15 cellular contexts compared by ENCODE assay signal in genomic region chr11:1889527-1889930, GRCh38. TPM values are rescaled to one million over a fixed set of nuclear protein-coding genes. Genes with fewer than 3 reads are reported as not detected.
DNase-seq lines count a peak whose midpoint lies in the region; ATAC-seq and TF ChIP-seq lines count a peak whose summit lies in the region.
"Had no signal": no experiment of that assay in that cellular context is flagged by ENCODE, and none has a peak within 500 bp of the region (broad histone marks: within the 10 kb centered on the region; RNA-seq: fewer than 3 reads in every experiment).

No MANE protein-coding gene starts in this region.

- H3K36me3 ChIP-seq in RWPE2 (ENCODE audit: low read depth): no peaks in the 10 kb centered on the region
- H3K36me3 ChIP-seq: brain microvascular endothelial cell had no signal

- peaks cover 41% of the 10 kb centered on the region for H3K4me1 Mint-ChIP-seq in activated T-cell treated with anti-CD3 and anti-CD28 coated beads, Interleukin-2, amount 50 U/mL, for 24 hours (ENCODE audit: low read depth)
- H3K4me1 Mint-ChIP-seq in immature natural killer cell: peaks cover 61% of the 10 kb centered on the region in 2 donors
- peaks cover 49% of the 10 kb centered on the region for H3K4me1 Mint-ChIP-seq in stimulated activated naive CD8-positive, alpha-beta T cell treated with anti-CD3 and anti-CD28 coated beads, Interleukin-15, Interleukin-2, amounts not matched to agents 100 ng/mL and 50 ng/mL, for 24 hours (ENCODE audit: low read depth)
- H3K4me1 Mint-ChIP-seq: H9 had no signal

- peaks cover 8% of the 10 kb centered on the region for H3K36me3 Mint-ChIP-seq in activated T-cell treated with anti-CD3 and anti-CD28 coated beads, Interleukin-2, amount 50 U/mL, for 24 hours (ENCODE audit: low read depth)
- H3K36me3 Mint-ChIP-seq in immature natural killer cell: peaks cover 0 to 12% (median 0%) of the 10 kb centered on the region in 3 donors
- H3K36me3 Mint-ChIP-seq in stimulated activated naive CD8-positive, alpha-beta T cell treated with anti-CD3 and anti-CD28 coated beads, Interleukin-15, Interleukin-2, amounts not matched to agents 100 ng/mL and 50 ng/mL, for 24 hours (ENCODE audit: low read depth): peaks cover 14% of the 10 kb centered on the region

- H3K4me3 ChIP-seq in RWPE2 (ENCODE audit: severe bottlenecking): no peak overlapping the region
- H3K4me3 ChIP-seq: left ventricle myocardium inferior had no signal

- no peaks in the 10 kb centered on the region for H3K4me1 ChIP-seq in RWPE2 (ENCODE audit: insufficient read depth, poor library complexity, severe bottlenecking)

- TF ChIP-seq CTCF in RWPE2 (IDR thresholded peaks at IDR 0.05; ENCODE audit: poor library complexity, severe bottlenecking): no peak

- no peaks in the 10 kb centered on the region for H3K9me3 Mint-ChIP-seq in activated T-cell treated with anti-CD3 and anti-CD28 coated beads, Interleukin-2, amount 50 U/mL, for 24 hours
- H3K9me3 Mint-ChIP-seq in immature natural killer cell: no peaks in the 10 kb centered on the region
- H3K9me3 Mint-ChIP-seq in stimulated activated naive CD8-positive, alpha-beta T cell treated with anti-CD3 and anti-CD28 coated beads, Interleukin-15, Interleukin-2, amounts not matched to agents 100 ng/mL and 50 ng/mL, for 24 hours: no peaks in the 10 kb centered on the region
- H3K9me3 Mint-ChIP-seq: H9 had no signal

- no peak overlapping the region for H3K27ac ChIP-seq in RWPE2 (ENCODE audit: poor library complexity, severe bottlenecking)
- H3K27ac ChIP-seq: brain microvascular endothelial cell had no signal

- no peaks in the 10 kb centered on the region for H3K9me3 ChIP-seq in RWPE2 (ENCODE audit: severe bottlenecking)
- H3K9me3 ChIP-seq: left ventricle myocardium inferior had no signal

- peak overlapping the region; percentile 87 for H3K27ac Mint-ChIP-seq in activated T-cell treated with anti-CD3 and anti-CD28 coated beads, Interleukin-2, amount 50 U/mL, for 24 hours
- peak overlapping the region; percentile 7 to 98 (median 92) for H3K27ac Mint-ChIP-seq in immature natural killer cell
- peak overlapping the region; percentile 83 for H3K27ac Mint-ChIP-seq in stimulated activated naive CD8-positive, alpha-beta T cell treated with anti-CD3 and anti-CD28 coated beads, Interleukin-15, Interleukin-2, amounts not matched to agents 100 ng/mL and 50 ng/mL, for 24 hours

- DNase-seq in activated T-cell treated with anti-CD3 and anti-CD28 coated beads, Interleukin-2, amount 50 U/mL, for 24 hours: no peak
- no peak for DNase-seq in activated T-cell treated with anti-CD3 and anti-CD28 coated beads, Interleukin-2, amount 50 U/mL, for 1 hour
- DNase-seq in RWPE2 (ENCODE audit: low spot score) (peak; percentile 64), immature natural killer cell (no peak), KG1 (lab: John Stamatoyannopoulos, UW) (no peak)
- DNase-seq: brain microvascular endothelial cell, DMS 273 treated with DMSO at 0.1 percent for 48 hours, H9, left ventricle myocardium inferior, NCI-H1105 treated with DMSO at 0.1 percent for 48 hours had no signal

- peak overlapping the region; percentile 75 for H3K4me3 Mint-ChIP-seq in activated T-cell treated with anti-CD3 and anti-CD28 coated beads, Interleukin-2, amount 50 U/mL, for 24 hours
- H3K4me3 Mint-ChIP-seq in immature natural killer cell: peak overlapping the region; percentile 74 to 83 (median 80)
- H3K4me3 Mint-ChIP-seq in stimulated activated naive CD8-positive, alpha-beta T cell treated with anti-CD3 and anti-CD28 coated beads, Interleukin-15, Interleukin-2, amounts not matched to agents 100 ng/mL and 50 ng/mL, for 24 hours: peak overlapping the region; percentile 79
- H3K4me3 Mint-ChIP-seq: H9 had no signal

- ATAC-seq in RWPE2 (ENCODE audit: low read depth): no peak
- ATAC-seq in GM21423 (IDR thresholded peaks at IDR 0.05; ENCODE audit: unreplicated experiment): no peak
- no peak for ATAC-seq in HG03571 (IDR thresholded peaks at IDR 0.05; ENCODE audit: unreplicated experiment)

- H3K27me3 ChIP-seq in RWPE2 (ENCODE audit: insufficient read depth, poor library complexity, severe bottlenecking): no peaks in the 10 kb centered on the region
- H3K27me3 ChIP-seq: brain microvascular endothelial cell had no signal

- no peaks in the 10 kb centered on the region for H3K27me3 Mint-ChIP-seq in activated T-cell treated with anti-CD3 and anti-CD28 coated beads, Interleukin-2, amount 50 U/mL, for 24 hours
- H3K27me3 Mint-ChIP-seq in immature natural killer cell (ENCODE audit: low read depth in 3 of 3): peaks cover 8 to 28% (median 17%) of the 10 kb centered on the region in 3 donors
- no peaks in the 10 kb centered on the region for H3K27me3 Mint-ChIP-seq in stimulated activated naive CD8-positive, alpha-beta T cell treated with anti-CD3 and anti-CD28 coated beads, Interleukin-15, Interleukin-2, amounts not matched to agents 100 ng/mL and 50 ng/mL, for 24 hours

RNA-seq across cellular contexts. Expression of gene PRR33, which starts 2.2 kb away (rescaled TPM):
- polyA plus RNA-seq in immature natural killer cell: under 1 TPM in 1 of 3 donors, not detected in 2; 0.35 TPM
- polyA plus RNA-seq: neural cell had no signal

RNA-seq across cellular contexts. Expression of gene TNNT3, which starts 30.0 kb away (rescaled TPM):
- not detected for polyA plus RNA-seq in immature natural killer cell
- polyA plus RNA-seq: neural cell had no signal

RNA-seq across cellular contexts. Expression of gene LSP1, which starts 36.6 kb away (rescaled TPM):
- 100 to 1,000 TPM; 437 to 767 (median 593) TPM for polyA plus RNA-seq in immature natural killer cell
- polyA plus RNA-seq: neural cell had no signal

RNA-seq across cellular contexts. Expression of gene TNNI2, which starts 50.7 kb away (rescaled TPM):
- 1 to 10 TPM in 1 of 3 donors, under 1 TPM in 1, not detected in 1; 0.54 to 2.0 TPM for polyA plus RNA-seq in immature natural killer cell
- polyA plus RNA-seq: neural cell, right cardiac atrium had no signal

RNA-seq across cellular contexts. Expression of gene SYT8, which starts 54.7 kb away (rescaled TPM):
- not detected for polyA plus RNA-seq in immature natural killer cell
- polyA plus RNA-seq: neural cell, right cardiac atrium had no signal
